ENCODE assay signal across 29 cellular contexts in genomic region chr2:111685342-111685741, GRCh38.
"Had no signal": no experiment of that assay in that cellular context is flagged by ENCODE, and none has a peak within 500 bp of the region (broad histone marks: within the 10 kb centered on the region; RNA-seq: fewer than 3 reads in every experiment).

No MANE protein-coding gene starts in this region.

- ATAC-seq: activated CD4-positive, CD25-positive, alpha-beta regulatory T cell treated with anti-CD3 and anti-CD28 coated beads, Interleukin-2, amount 50 U/mL, for 24 hours; activated CD8-positive, alpha-beta T cell treated with anti-CD3 and anti-CD28 coated beads for 36 hours; foreskin keratinocyte; stimulated activated naive B cell treated with anti-CD40 and anti-IgM and Interleukin-4, amounts not matched to agents 10 μg/mL and 1 μg/mL and 100 μg/mL, for 72 hours had no signal

- H3K4me1 Mint-ChIP-seq: activated naive CD4-positive, alpha-beta T cell treated with anti-CD3 and anti-CD28 coated beads, Interleukin-2, amount 50 U/mL, for 24 hours; stimulated activated naive B cell treated with anti-CD40 and anti-IgM and Interleukin-4, amounts not matched to agents 10 μg/mL and 1 μg/mL and 100 μg/mL, for 72 hours had no signal

- H3K27ac Mint-ChIP-seq: activated CD8-positive, alpha-beta T cell treated with anti-CD3 and anti-CD28 coated beads for 36 hours; activated naive CD4-positive, alpha-beta T cell treated with anti-CD3 and anti-CD28 coated beads, Interleukin-2, amount 50 U/mL, for 24 hours; activated T-helper 2 cell treated with anti-CD3 and anti-CD28 coated beads, Interferon-gamma antibody, Interleukin-2, Interleukin-4, amounts not matched to agents 10 μg/mL and 5 μg/mL and 100 μg/mL, durations not matched to agents 14 hours and 24 hours and 36 hours; nephron progenitor cell; progenitor cell of endocrine pancreas; stimulated activated naive B cell treated with anti-CD40 and anti-IgM and Interleukin-4, amounts not matched to agents 10 μg/mL and 1 μg/mL and 100 μg/mL, for 72 hours; T-helper 1 cell treated with Interleukin-12 subunit alpha and Interleukin-12 subunit beta and Interleukin-4 antibody, amounts not matched to agents 30 μg/mL and 1 μg/mL, for 36 hours had no signal

- H3K36me3 Mint-ChIP-seq: activated naive CD4-positive, alpha-beta T cell treated with anti-CD3 and anti-CD28 coated beads, Interleukin-2, amount 50 U/mL, for 24 hours had no signal

- H3K9me3 Mint-ChIP-seq: activated CD8-positive, alpha-beta T cell treated with anti-CD3 and anti-CD28 coated beads for 36 hours; activated naive CD4-positive, alpha-beta T cell treated with anti-CD3 and anti-CD28 coated beads, Interleukin-2, amount 50 U/mL, for 24 hours; activated T-helper 2 cell treated with anti-CD3 and anti-CD28 coated beads, Interferon-gamma antibody, Interleukin-2, Interleukin-4, amounts not matched to agents 10 μg/mL and 5 μg/mL and 100 μg/mL, durations not matched to agents 14 hours and 24 hours and 36 hours; T-helper 1 cell treated with Interleukin-12 subunit alpha and Interleukin-12 subunit beta and Interleukin-4 antibody, amounts not matched to agents 30 μg/mL and 1 μg/mL, for 36 hours had no signal

- H3K4me3 Mint-ChIP-seq: activated CD8-positive, alpha-beta T cell treated with anti-CD3 and anti-CD28 coated beads for 36 hours; activated naive CD4-positive, alpha-beta T cell treated with anti-CD3 and anti-CD28 coated beads, Interleukin-2, amount 50 U/mL, for 24 hours; nephron progenitor cell; stimulated activated naive B cell treated with anti-CD40 and anti-IgM and Interleukin-4, amounts not matched to agents 10 μg/mL and 1 μg/mL and 100 μg/mL, for 72 hours; T-helper 1 cell treated with Interleukin-12 subunit alpha and Interleukin-12 subunit beta and Interleukin-4 antibody, amounts not matched to agents 30 μg/mL and 1 μg/mL, for 36 hours had no signal

- H3K27ac ChIP-seq: epithelial cell of prostate, esophagus squamous epithelium, foreskin keratinocyte, left ventricle myocardium inferior, ovary, sigmoid colon, upper lobe of left lung, vagina, WERI-Rb-1 had no signal

- DNase-seq: activated CD4-positive, alpha-beta T cell treated with anti-CD3 and anti-CD28 coated beads, Interleukin-2, amount 50 U/mL, for 1 hour; activated CD8-positive, alpha-beta T cell treated with anti-CD3 and anti-CD28 coated beads for 36 hours; activated T-cell treated with anti-CD3 and anti-CD28 coated beads, Interleukin-2, amount 50 U/mL, for 48 hours; anterior cingulate cortex; dermis blood vessel endothelial cell; effector CD8-positive, alpha-beta T cell; esophagus squamous epithelium; foreskin keratinocyte; kidney glomerular epithelial cell; left ventricle myocardium inferior; nephron progenitor cell; ovary; retina; sigmoid colon; small intestine; stimulated activated naive B cell treated with anti-CD40 and anti-IgM and Interleukin-4, amounts not matched to agents 10 μg/mL and 1 μg/mL and 100 μg/mL, for 72 hours; stomach; SW 1271; T-helper 9 cell; thyroid gland; upper lobe of left lung; WERI-Rb-1 had no signal

- H3K27me3 Mint-ChIP-seq: activated CD8-positive, alpha-beta T cell treated with anti-CD3 and anti-CD28 coated beads for 36 hours; activated naive CD4-positive, alpha-beta T cell treated with anti-CD3 and anti-CD28 coated beads, Interleukin-2, amount 50 U/mL, for 24 hours; progenitor cell of endocrine pancreas; stimulated activated naive B cell treated with anti-CD40 and anti-IgM and Interleukin-4, amounts not matched to agents 10 μg/mL and 1 μg/mL and 100 μg/mL, for 72 hours had no signal
